11 cellular contexts compared by ENCODE assay signal in genomic region chrX:19867411-19867732, GRCh38. TPM values are rescaled to one million over a fixed set of nuclear protein-coding genes. Genes with fewer than 3 reads are reported as not detected.
DNase-seq lines count a peak whose midpoint lies in the region; ATAC-seq, FAIRE-seq and TF ChIP-seq lines count a peak whose summit lies in the region.
"Had no signal": no experiment of that assay in that cellular context is flagged by ENCODE, and none has a peak within 500 bp of the region (broad histone marks: within the 10 kb centered on the region; RNA-seq: fewer than 3 reads in every experiment).

No MANE protein-coding gene starts in this region.

- POLR2A ChIA-PET in activated CD8-positive, alpha-beta T cell treated with anti-CD3 and anti-CD28 coated beads for 36 hours (lab: Charles Lee): no interaction called here
- POLR2A ChIA-PET in activated CD8-positive, alpha-beta T cell treated with anti-CD3 and anti-CD28 coated beads, Interleukin-2, amount 10 ng/mL, durations not matched to agents 7 days and 5 days (lab: Charles Lee): no interaction called here
- POLR2A ChIA-PET in OCI-LY7 (lab: Charles Lee): no interaction called here
- POLR2A ChIA-PET in CD8-positive, alpha-beta memory T cell (lab: Charles Lee): no interaction called here

- H3K27me3 ChIP-seq in spleen (replicated peaks in 1 of 7): no peaks in the 10 kb centered on the region
- no peaks in the 10 kb centered on the region for H3K27me3 ChIP-seq in CD8-positive, alpha-beta memory T cell (ENCODE audit: insufficient read depth, low read length, poor library complexity, severe bottlenecking)

- no peaks in the 10 kb centered on the region for H3K9me2 ChIP-seq in OCI-LY7 (ENCODE audit: insufficient read depth, low read length)

- H3K4me3 Mint-ChIP-seq in activated CD8-positive, alpha-beta T cell treated with anti-CD3 and anti-CD28 coated beads for 36 hours: no peak overlapping the region
- no peak overlapping the region for H3K4me3 Mint-ChIP-seq in activated CD8-positive, alpha-beta T cell treated with anti-CD3 and anti-CD28 coated beads, Interleukin-2, amount 10 ng/mL, durations not matched to agents 7 days and 5 days
- peak overlapping the region in 2 of 7 donors; percentile 11 to 15 for H3K4me3 Mint-ChIP-seq in CD8-positive, alpha-beta memory T cell
- H3K4me3 Mint-ChIP-seq: neural crest cell had no signal

- H3K79me2 ChIP-seq in OCI-LY7 (ENCODE audit: insufficient read depth, low read depth, low read length): peaks cover 83% of the 10 kb centered on the region

- H3K4me3 ChIP-seq in OCI-LY7 (ENCODE audit: low read depth, low read length, poor library complexity, severe bottlenecking) (peak overlapping the region; percentile 36), fibroblast of the aortic adventitia (ENCODE audit: low read depth, low read length) (no peak overlapping the region), spleen (peak overlapping the region in 1 of 8 donors; percentile 2), kidney (ENCODE audit: low read length in 2 of 2) (no peak overlapping the region)
- H3K4me3 ChIP-seq in CD8-positive, alpha-beta memory T cell (ENCODE audit: low read length): no peak overlapping the region

- peaks cover 75% of the 10 kb centered on the region for H3K4me1 Mint-ChIP-seq in activated CD8-positive, alpha-beta T cell treated with anti-CD3 and anti-CD28 coated beads for 36 hours (ENCODE audit: low read depth)
- H3K4me1 Mint-ChIP-seq in activated CD8-positive, alpha-beta T cell treated with anti-CD3 and anti-CD28 coated beads, Interleukin-2, amount 10 ng/mL, durations not matched to agents 7 days and 5 days (ENCODE audit: low read depth): peaks cover 77% of the 10 kb centered on the region
- peaks cover 48 to 82% (median 79%) of the 10 kb centered on the region in 3 donors for H3K4me1 Mint-ChIP-seq in CD8-positive, alpha-beta memory T cell

- H3K9me3 ChIP-seq in OCI-LY7 (ENCODE audit: low read length) (no peaks in the 10 kb centered on the region), spleen (no peaks in the 10 kb centered on the region), kidney (ENCODE audit: control insufficient read depth in 1 of 2, low read length in 2 of 2) (no peaks in the 10 kb centered on the region)
- H3K9me3 ChIP-seq in CD8-positive, alpha-beta memory T cell (ENCODE audit: low read length): no peaks in the 10 kb centered on the region

- H2AFZ ChIP-seq in OCI-LY7 (ENCODE audit: low read length): no peak overlapping the region

- H3K9ac ChIP-seq in kidney (ENCODE audit: low read length in 2 of 2): no peak overlapping the region

- peak overlapping the region; percentile 8 for H3K27ac Mint-ChIP-seq in activated CD8-positive, alpha-beta T cell treated with anti-CD3 and anti-CD28 coated beads for 36 hours
- no peak overlapping the region for H3K27ac Mint-ChIP-seq in activated CD8-positive, alpha-beta T cell treated with anti-CD3 and anti-CD28 coated beads, Interleukin-2, amount 10 ng/mL, durations not matched to agents 7 days and 5 days
- H3K27ac Mint-ChIP-seq in CD8-positive, alpha-beta memory T cell: peak overlapping the region in 1 of 8 donors; percentile 19

- H3K27me3 Mint-ChIP-seq in activated CD8-positive, alpha-beta T cell treated with anti-CD3 and anti-CD28 coated beads for 36 hours: no peaks in the 10 kb centered on the region
- H3K27me3 Mint-ChIP-seq in activated CD8-positive, alpha-beta T cell treated with anti-CD3 and anti-CD28 coated beads, Interleukin-2, amount 10 ng/mL, durations not matched to agents 7 days and 5 days (ENCODE audit: low read depth): no peaks in the 10 kb centered on the region
- peaks cover 0 to 3% of the 10 kb centered on the region in 2 donors for H3K27me3 Mint-ChIP-seq in CD8-positive, alpha-beta memory T cell

- WGBS in spleen, 5 donors: 6 to 35% (median 24%) methylated on average over 3 of the region's 3 CpGs

- no TSS peak for BruUV-seq in OCI-LY7 (replicated peaks; lab: Mats Ljungman, UMichigan)

- no peak for ATAC-seq in activated CD8-positive, alpha-beta T cell treated with anti-CD3 and anti-CD28 coated beads for 36 hours
- ATAC-seq in activated CD8-positive, alpha-beta T cell treated with anti-CD3 and anti-CD28 coated beads, Interleukin-2, amount 10 ng/mL, durations not matched to agents 7 days and 5 days: no peak
- no peak for ATAC-seq in HG03342 (IDR thresholded peaks at IDR 0.05; ENCODE audit: unreplicated experiment)

- FAIRE-seq in kidney (lab: Jason Lieb, UNC): no peak

- H3K4me2 ChIP-seq in OCI-LY7 (ENCODE audit: low read length): peak overlapping the region; percentile 94

- TF ChIP-seq POLR2A in spleen (IDR thresholded peaks at IDR 0.05): no peak

- no peak for TF ChIP-seq CTCF in activated CD8-positive, alpha-beta T cell treated with anti-CD3 and anti-CD28 coated beads for 36 hours (IDR thresholded peaks at IDR 0.05)
- TF ChIP-seq CTCF in OCI-LY7 (conservative IDR thresholded peaks at IDR 0.05; ENCODE audit: low read length) (no peak), fibroblast of the aortic adventitia (IDR thresholded peaks at IDR 0.05; ENCODE audit: insufficient read depth, low read length) (no peak), spleen (IDR thresholded peaks at IDR 0.05 in 8 of 11, conservative IDR thresholded peaks at IDR 0.05 in 3 of 11) (no peak), kidney (IDR thresholded peaks at IDR 0.05; ENCODE audit: borderline replicate concordance, extremely low read depth, insufficient read depth) (no peak)

- H3K9me3 Mint-ChIP-seq in activated CD8-positive, alpha-beta T cell treated with anti-CD3 and anti-CD28 coated beads for 36 hours: no peaks in the 10 kb centered on the region
- H3K9me3 Mint-ChIP-seq in activated CD8-positive, alpha-beta T cell treated with anti-CD3 and anti-CD28 coated beads, Interleukin-2, amount 10 ng/mL, durations not matched to agents 7 days and 5 days (ENCODE audit: insufficient read depth): no peaks in the 10 kb centered on the region
- H3K9me3 Mint-ChIP-seq in CD8-positive, alpha-beta memory T cell: no peaks in the 10 kb centered on the region

- peaks cover 3% of the 10 kb centered on the region for H3K36me3 ChIP-seq in OCI-LY7 (ENCODE audit: insufficient read depth, low read length)
- H3K36me3 ChIP-seq in spleen: no peaks in the 10 kb centered on the region
- H3K36me3 ChIP-seq in kidney (ENCODE audit: control insufficient read depth in 1 of 2, insufficient read depth in 2 of 2, low read length in 2 of 2): no peaks in the 10 kb centered on the region
- no peaks in the 10 kb centered on the region for H3K36me3 ChIP-seq in CD8-positive, alpha-beta memory T cell (ENCODE audit: insufficient read depth, low read length)

- intact Hi-C loops in activated CD8-positive, alpha-beta T cell treated with anti-CD3 and anti-CD28 coated beads for 36 hours (cut with micrococcal nuclease): no loop called here
- intact Hi-C loops in OCI-LY7 (cut with micrococcal nuclease; ENCODE audit: unreplicated experiment): loop anchor here (5.0 to 10.0 kb wide), 3 partner anchors 63 to 130 kb away; no protein-coding TSS in a partner anchor
- intact Hi-C loops in spleen (cut with DNase I; ENCODE audit: low total_unique reads): no loop called here
- intact Hi-C loops in kidney (cut with DNase I): no loop called here

- H3K27ac ChIP-seq in OCI-LY7 (ENCODE audit: low read depth, low read length, poor library complexity, severe bottlenecking) (peak overlapping the region; percentile 96), spleen (peak overlapping the region in 7 of 8 donors; percentile 54 to 81 (median 71)), kidney (ENCODE audit: low read depth in 2 of 2, low read length in 2 of 2) (no peak overlapping the region)
- no peak overlapping the region for H3K27ac ChIP-seq in CD8-positive, alpha-beta memory T cell (ENCODE audit: low read depth, low read length)

- H3K4me1 ChIP-seq in OCI-LY7 (ENCODE audit: insufficient read depth, low read length, poor library complexity, severe bottlenecking) (peaks cover 95% of the 10 kb centered on the region), spleen (peaks cover 14 to 99% (median 80%) of the 10 kb centered on the region in 6 donors), kidney (ENCODE audit: control insufficient read depth in 1 of 2, insufficient read depth in 1 of 2, low read depth in 1 of 2, low read length in 2 of 2) (peaks cover 0 to 2% of the 10 kb centered on the region in 2 donors)
- peaks cover 25% of the 10 kb centered on the region for H3K4me1 ChIP-seq in CD8-positive, alpha-beta memory T cell (ENCODE audit: insufficient read depth, low read length)

- DNase-seq in activated CD8-positive, alpha-beta T cell treated with anti-CD3 and anti-CD28 coated beads for 36 hours: no peak
- no peak for DNase-seq in activated CD8-positive, alpha-beta T cell treated with anti-CD3 and anti-CD28 coated beads, Interleukin-2, amount 10 ng/mL, durations not matched to agents 7 days and 5 days
- DNase-seq in OCI-LY7 (ENCODE audit: low spot score): no peak
- peak; percentile 70 for DNase-seq in fibroblast of the aortic adventitia (ENCODE audit: low read depth)
- no peak for DNase-seq in spleen
- no peak for DNase-seq in kidney
- no peak for DNase-seq in CD8-positive, alpha-beta memory T cell
- DNase-seq: activated gamma-delta T cell treated with Interleukin-2 at 50 U/mL for 16 hours, NCI-H1694 had no signal

- peaks cover 14% of the 10 kb centered on the region for H3K36me3 Mint-ChIP-seq in activated CD8-positive, alpha-beta T cell treated with anti-CD3 and anti-CD28 coated beads for 36 hours (ENCODE audit: low read depth)
- H3K36me3 Mint-ChIP-seq in activated CD8-positive, alpha-beta T cell treated with anti-CD3 and anti-CD28 coated beads, Interleukin-2, amount 10 ng/mL, durations not matched to agents 7 days and 5 days (ENCODE audit: low read depth): peaks cover 9% of the 10 kb centered on the region
- peaks cover 0 to 2% (median 0%) of the 10 kb centered on the region in 3 donors for H3K36me3 Mint-ChIP-seq in CD8-positive, alpha-beta memory T cell

- CTCF ChIA-PET in activated CD8-positive, alpha-beta T cell treated with anti-CD3 and anti-CD28 coated beads for 36 hours (lab: Charles Lee): no interaction called here
- CTCF ChIA-PET in activated CD8-positive, alpha-beta T cell treated with anti-CD3 and anti-CD28 coated beads, Interleukin-2, amount 10 ng/mL, durations not matched to agents 7 days and 5 days (lab: Charles Lee): no interaction called here
- CTCF ChIA-PET in OCI-LY7 (lab: Charles Lee; ENCODE audit: unreplicated experiment): no interaction called here
- CTCF ChIA-PET in CD8-positive, alpha-beta memory T cell (lab: Charles Lee): no interaction called here

- no peaks in the 10 kb centered on the region for H4K20me1 ChIP-seq in OCI-LY7 (ENCODE audit: insufficient read depth, low read length)

RNA-seq across cellular contexts. Expression of gene SH3KBP1, which starts 20.0 kb away (rescaled TPM):
- total RNA-seq in activated CD8-positive, alpha-beta T cell treated with anti-CD3 and anti-CD28 coated beads for 36 hours: 10 to 100 TPM; 80.9 to 86.9 TPM
- total RNA-seq in activated CD8-positive, alpha-beta T cell treated with anti-CD3 and anti-CD28 coated beads, Interleukin-2, amount 10 ng/mL, durations not matched to agents 7 days and 5 days: 10 to 100 TPM; 85.6 to 95.3 TPM
- total RNA-seq in OCI-LY7 (2014; rRNA removed; shearing (Covaris generic)): 26.1 and 54.6 TPM in 2 replicates
- total RNA-seq in OCI-LY7 (2022) (82.4 and 90.3 TPM in 2 replicates), fibroblast of the aortic adventitia (ENCODE audit: low replicate concordance) (43.5 and 53.7 TPM in 2 replicates), spleen (10 to 100 TPM; 39.2 to 74.6 (median 56.4) TPM), kidney (20.0 TPM)
- polyA plus RNA-seq in spleen (10 to 100 TPM; 26.3 to 30.0 (median 28.0) TPM), kidney (ENCODE audit: insufficient read depth, low read depth, low replicate concordance) (10.9 TPM)
- 10 to 100 TPM; 79.7 to 91.9 TPM for total RNA-seq in CD8-positive, alpha-beta memory T cell
- 221 TPM for polyA plus RNA-seq in CD8-positive, alpha-beta memory T cell

Comparison
In these comparisons a context has a peak if more than half of its experiments do, and no peak if none do; other contexts are left out.
1. H3K27ac ChIP-seq: peak in OCI-LY7 (single experiment) and spleen (7 of 8); none in kidney (0 of 2) and CD8-positive, alpha-beta memory T cell (single experiment).